In the genomic region with DNA sequence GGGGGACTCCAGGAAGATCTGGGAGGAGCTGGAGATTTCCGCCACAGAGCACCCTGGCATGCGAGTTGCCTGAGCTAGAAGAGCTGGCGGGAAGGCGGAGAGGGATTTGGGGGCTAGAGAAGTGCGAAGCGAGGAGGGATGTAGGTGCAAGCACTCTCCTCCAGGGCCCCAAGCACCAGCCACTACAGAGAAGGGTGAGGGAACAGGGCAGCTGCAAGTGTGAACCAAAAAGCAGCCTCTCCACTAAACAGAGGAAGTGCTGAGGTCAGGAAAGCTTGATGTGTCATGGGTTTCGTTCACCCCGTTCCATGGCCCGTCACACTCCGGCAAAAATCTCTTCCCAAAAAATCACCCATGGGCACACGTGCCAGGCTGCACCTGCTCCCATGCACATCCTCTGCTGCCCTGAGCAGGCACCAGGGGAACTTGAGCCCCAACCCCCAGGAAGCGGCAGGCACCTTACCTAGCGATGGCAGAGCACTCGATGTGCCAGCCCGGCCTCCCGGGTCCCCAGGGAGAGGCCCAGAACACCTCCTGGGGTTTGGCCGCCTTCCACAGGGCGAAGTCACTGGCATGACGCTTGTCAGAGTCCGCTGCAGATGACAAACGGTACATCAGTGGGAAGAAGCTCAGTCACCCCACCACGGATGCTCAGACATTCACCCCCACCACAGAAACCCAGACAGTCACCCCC, we compare ENCODE assay signal across 8 cellular contexts. TPM values are rescaled to one million over a fixed set of nuclear protein-coding genes. Genes with fewer than 3 reads are reported as not detected.
A peak's percentile ranks its signal among the peaks of the same experiment; 100 is the strongest.
DNase-seq lines count a peak whose midpoint lies in the region; ATAC-seq and TF ChIP-seq lines count a peak whose summit lies in the region.

No MANE protein-coding gene starts in this region.

- peaks cover 17% of the 10 kb centered on the region for H3K4me1 Mint-ChIP-seq in CD8-positive, alpha-beta T cell (ENCODE audit: low read depth)

- H3K27me3 Mint-ChIP-seq in CD8-positive, alpha-beta T cell (ENCODE audit: low read depth) = no peaks in the 10 kb centered on the region

- no peak for TF ChIP-seq CTCF in CD8-positive, alpha-beta T cell (IDR thresholded peaks at IDR 0.05)
- no peak for TF ChIP-seq CTCF in ascending aorta (IDR thresholded peaks at IDR 0.05)

- H3K4me1 ChIP-seq in CD8-positive, alpha-beta T cell (ENCODE audit: insufficient read depth, low read length) = no peaks in the 10 kb centered on the region
- H3K4me1 ChIP-seq in ascending aorta = no peaks in the 10 kb centered on the region

- no peaks in the 10 kb centered on the region for H3K9me3 Mint-ChIP-seq in CD8-positive, alpha-beta T cell

- H3K36me3 Mint-ChIP-seq in CD8-positive, alpha-beta T cell = peaks cover 77% of the 10 kb centered on the region

- no peak overlapping the region for H3K4me3 Mint-ChIP-seq in CD8-positive, alpha-beta T cell

- POLR2A ChIA-PET in CD8-positive, alpha-beta T cell (lab: Charles Lee) = no interaction called here

- CTCF ChIA-PET in CD8-positive, alpha-beta T cell (lab: Charles Lee) = interaction anchor here (0.6 to 0.9 kb wide), 2 partner anchors 52 to 56 kb away, joined by 3 to 4 read pairs; no protein-coding TSS in a partner anchor

- H3K4me3 ChIP-seq in CD8-positive, alpha-beta T cell (ENCODE audit: low read depth, low read length) = no peak overlapping the region
- no peak overlapping the region for H3K4me3 ChIP-seq in ascending aorta

- intact Hi-C loops in CD8-positive, alpha-beta T cell (cut with DNase I, micrococcal nuclease) = no loop called here
- intact Hi-C loops in ascending aorta (cut with DNase I) = no loop called here

- H3K36me3 ChIP-seq in CD8-positive, alpha-beta T cell (ENCODE audit: insufficient read depth, low read length) = peaks cover 26% of the 10 kb centered on the region
- peaks cover 33 to 48% of the 10 kb centered on the region in 2 donors for H3K36me3 ChIP-seq in ascending aorta

- H3K27ac Mint-ChIP-seq in CD8-positive, alpha-beta T cell = peak overlapping the region; percentile 57

- peak; percentile 51 for ATAC-seq in CD8-positive, alpha-beta T cell
- ATAC-seq in GM19324 (IDR thresholded peaks at IDR 0.05; ENCODE audit: low FRiP score, unreplicated experiment) (peak; percentile 73), HG03135 (IDR thresholded peaks at IDR 0.05; ENCODE audit: unreplicated experiment) (peak; percentile 71)

- no peaks in the 10 kb centered on the region for H3K9me3 ChIP-seq in CD8-positive, alpha-beta T cell (ENCODE audit: low read length)
- H3K9me3 ChIP-seq in ascending aorta = no peaks in the 10 kb centered on the region

- peak in 1 of 7 experiments; percentile 41 for DNase-seq in CD8-positive, alpha-beta T cell
- DNase-seq in ascending aorta (ENCODE audit: low spot score in 2 of 2) = peak; percentile 14 to 56
- DNase-seq in anterior cingulate cortex (lab: John Stamatoyannopoulos, UW) = no peak
- no peak for DNase-seq in NCI-H748 treated with DMSO at 0.1 percent for 48 hours (lab: John Stamatoyannopoulos, UW)
- no peak for DNase-seq in AML-193 (lab: John Stamatoyannopoulos, UW)
- no peak for DNase-seq in NCI-H146 treated with DMSO at 0.1 percent for 48 hours (lab: John Stamatoyannopoulos, UW; ENCODE audit: unreplicated experiment)

- no peak overlapping the region for H3K27ac ChIP-seq in CD8-positive, alpha-beta T cell (ENCODE audit: low read depth, low read length)
- no peak overlapping the region for H3K27ac ChIP-seq in ascending aorta

- no peaks in the 10 kb centered on the region for H3K27me3 ChIP-seq in CD8-positive, alpha-beta T cell (ENCODE audit: insufficient read depth, low read length)
- no peaks in the 10 kb centered on the region for H3K27me3 ChIP-seq in ascending aorta

RNA-seq across cellular contexts. Expression of a gene that starts 29.3 kb away (rescaled TPM):
- 10 to 100 TPM; 48.2 to 48.8 TPM for total RNA-seq in CD8-positive, alpha-beta T cell
- total RNA-seq in ascending aorta = 41.0 TPM

RNA-seq across cellular contexts. Expression of a gene that starts 36.8 kb away (rescaled TPM):
- total RNA-seq in CD8-positive, alpha-beta T cell = 10 to 100 TPM; 14.9 to 15.6 TPM
- 12.0 TPM for total RNA-seq in ascending aorta

Comparison
In these comparisons a context has a peak if more than half of its experiments do, and no peak if none do; other contexts are left out.
1. DNase-seq: peak in ascending aorta (2 of 2); none in anterior cingulate cortex (0 of 58), NCI-H748 treated with DMSO at 0.1 percent for 48 hours (single experiment), AML-193 (0 of 2) and NCI-H146 treated with DMSO at 0.1 percent for 48 hours (single experiment).
2. Peak in every context shown above with its lines, with median percentiles within 50 percentile points of each other: ATAC-seq.